ENCODE assay signal across 9 cellular contexts in genomic region chr10:110783509-110784103, GRCh38.
A peak's percentile ranks its signal among the peaks of the same experiment; 100 is the strongest.
DNase-seq lines count a peak whose midpoint lies in the region; ATAC-seq and TF ChIP-seq lines count a peak whose summit lies in the region.
"Had no signal": no experiment of that assay in that cellular context is flagged by ENCODE, and none has a peak within 500 bp of the region (broad histone marks: within the 10 kb centered on the region; RNA-seq: fewer than 3 reads in every experiment).

No MANE protein-coding gene starts in this region.

- H3K27me3 ChIP-seq in foreskin keratinocyte = peaks cover 7% of the 10 kb centered on the region
- H3K27me3 ChIP-seq in aorta (ENCODE audit: control insufficient read depth in 1 of 2, insufficient read depth in 2 of 2, low read length in 1 of 2) = no peaks in the 10 kb centered on the region
- no peaks in the 10 kb centered on the region for H3K27me3 ChIP-seq in tibial artery

- TF ChIP-seq CTCF in fibroblast of mammary gland (conservative IDR thresholded peaks at IDR 0.05; ENCODE audit: control insufficient read depth, insufficient read depth, low read depth, low read length) = no peak
- TF ChIP-seq CTCF in foreskin keratinocyte (conservative IDR thresholded peaks at IDR 0.05) = no peak
- TF ChIP-seq CTCF in tibial artery (IDR thresholded peaks at IDR 0.05) = no peak

- peak; percentile 36 for DNase-seq in OCI-M1 (lab: John Stamatoyannopoulos, UW)
- DNase-seq in activated T-cell treated with anti-CD3 and anti-CD28 coated beads for 4 hours = peak; percentile 64
- peak; percentile 53 for DNase-seq in fibroblast of mammary gland (ENCODE audit: low read depth)
- peak; percentile 27 to 55 (median 52) for DNase-seq in stimulated activated CD4-positive, alpha-beta T cell treated with anti-CD3 and anti-CD28 coated beads, TNF-alpha, amount 100 ng/mL, for 48 hours (ENCODE audit: low read depth in 3 of 3)
- DNase-seq in foreskin keratinocyte = no peak
- no peak for DNase-seq in aorta
- no peak for DNase-seq in tibial artery
- DNase-seq: MM.1S had no signal

- H3K9me3 ChIP-seq in aorta (ENCODE audit: control insufficient read depth, low read length) (no peaks in the 10 kb centered on the region), tibial artery (no peaks in the 10 kb centered on the region)

- H3K4me1 ChIP-seq in foreskin keratinocyte (no peaks in the 10 kb centered on the region), aorta (ENCODE audit: control insufficient read depth in 1 of 2, insufficient read depth in 2 of 2, low read length in 2 of 2) (peaks cover 0 to 3% of the 10 kb centered on the region in 2 donors), tibial artery (no peaks in the 10 kb centered on the region)

- H3K27ac ChIP-seq in foreskin keratinocyte = no peak overlapping the region
- peak overlapping the region in 1 of 2 donors; percentile 41 for H3K27ac ChIP-seq in aorta (ENCODE audit: low read depth in 1 of 2, low read length in 2 of 2)
- no peak overlapping the region for H3K27ac ChIP-seq in tibial artery

- H3K4me3 ChIP-seq in fibroblast of mammary gland (ENCODE audit: control insufficient read depth, low read depth, low read length) = no peak overlapping the region
- no peak overlapping the region for H3K4me3 ChIP-seq in aorta (ENCODE audit: low read length in 2 of 2)
- no peak overlapping the region for H3K4me3 ChIP-seq in tibial artery

- intact Hi-C loops in aorta (cut with DNase I) = no loop called here
- intact Hi-C loops in tibial artery (cut with DNase I; ENCODE audit: low total_unique reads) = no loop called here

- WGBS in aorta, 2 donors = 29 to 39% methylated on average over 7 of the region's 7 CpGs

- H3K36me3 ChIP-seq in aorta (ENCODE audit: control insufficient read depth in 1 of 2, insufficient read depth in 2 of 2, low read length in 1 of 2) = no peaks in the 10 kb centered on the region
- H3K36me3 ChIP-seq in tibial artery = no peaks in the 10 kb centered on the region

- ATAC-seq in foreskin keratinocyte = no peak
- ATAC-seq in aorta (ENCODE audit: low FRiP score) = no peak
- ATAC-seq in GM21528 (IDR thresholded peaks at IDR 0.05; ENCODE audit: low FRiP score, unreplicated experiment) = no peak

Comparison
In these comparisons a context has a peak if more than half of its experiments do, and no peak if none do; other contexts are left out.
1. DNase-seq: peak in OCI-M1 (single experiment), activated T-cell treated with anti-CD3 and anti-CD28 coated beads for 4 hours (single experiment), fibroblast of mammary gland (single experiment) and stimulated activated CD4-positive, alpha-beta T cell treated with anti-CD3 and anti-CD28 coated beads, TNF-alpha, amount 100 ng/mL, for 48 hours (3 of 3); none in foreskin keratinocyte (0 of 2), aorta (0 of 2) and tibial artery (0 of 2).